In genomic region chr9:125434986-125435775, GRCh38 we compare ENCODE assay signal across 20 cellular contexts.
"Had no signal": no experiment of that assay in that cellular context is flagged by ENCODE, and none has a peak within 500 bp of the region (broad histone marks: within the 10 kb centered on the region; RNA-seq: fewer than 3 reads in every experiment).

No MANE protein-coding gene starts in this region.

- H3K4me3 Mint-ChIP-seq: immature natural killer cell, type B pancreatic cell had no signal

- H3K27ac ChIP-seq: adrenal gland, breast epithelium, gastroesophageal sphincter, psoas muscle, stomach, VCaP had no signal

- H3K36me3 Mint-ChIP-seq: type B pancreatic cell had no signal

- FAIRE-seq: astrocyte had no signal

- H3K27ac Mint-ChIP-seq: immature natural killer cell, type B pancreatic cell had no signal

- H3K4me1 ChIP-seq: adrenal gland, breast epithelium, gastroesophageal sphincter, psoas muscle, stomach had no signal

- H3K4me2 ChIP-seq: smooth muscle cell had no signal

- H3K4me1 Mint-ChIP-seq: immature natural killer cell had no signal

- H3K27me3 Mint-ChIP-seq: type B pancreatic cell had no signal

- H3K9me3 ChIP-seq: adrenal gland, breast epithelium, gastroesophageal sphincter, psoas muscle, stomach had no signal

- ATAC-seq: esophagus mucosa, gastroesophageal sphincter, psoas muscle, right cardiac atrium had no signal

- H3K4me3 ChIP-seq: adrenal gland, breast epithelium, gastroesophageal sphincter, psoas muscle, smooth muscle cell, stomach had no signal

- DNase-seq: activated CD4-positive, alpha-beta T cell treated with anti-CD3 and anti-CD28 coated beads for 1 hour; activated naive CD4-positive, alpha-beta T cell treated with anti-CD3 and anti-CD28 coated beads, Interleukin-2, amount 50 U/mL, for 16 hours; activated T-cell treated with anti-CD3 and anti-CD28 coated beads for 4 hours; cerebellar nuclear complex; effector CD8-positive, alpha-beta T cell; immature natural killer cell; psoas muscle; stimulated activated CD4-positive, alpha-beta T cell treated with anti-CD3 and anti-CD28 coated beads, Interleukin-4, amount 100 ng/mL, for 1 hour; stomach; SW 1271; T-helper 2 cell had no signal

- H3K9me3 Mint-ChIP-seq: immature natural killer cell, type B pancreatic cell had no signal

- H3K27me3 ChIP-seq: adrenal gland, breast epithelium, gastroesophageal sphincter, stomach had no signal

- H3K36me3 ChIP-seq: breast epithelium had no signal
